Comparison of ENCODE assay signal across 1 cellular context in the genomic region with DNA sequence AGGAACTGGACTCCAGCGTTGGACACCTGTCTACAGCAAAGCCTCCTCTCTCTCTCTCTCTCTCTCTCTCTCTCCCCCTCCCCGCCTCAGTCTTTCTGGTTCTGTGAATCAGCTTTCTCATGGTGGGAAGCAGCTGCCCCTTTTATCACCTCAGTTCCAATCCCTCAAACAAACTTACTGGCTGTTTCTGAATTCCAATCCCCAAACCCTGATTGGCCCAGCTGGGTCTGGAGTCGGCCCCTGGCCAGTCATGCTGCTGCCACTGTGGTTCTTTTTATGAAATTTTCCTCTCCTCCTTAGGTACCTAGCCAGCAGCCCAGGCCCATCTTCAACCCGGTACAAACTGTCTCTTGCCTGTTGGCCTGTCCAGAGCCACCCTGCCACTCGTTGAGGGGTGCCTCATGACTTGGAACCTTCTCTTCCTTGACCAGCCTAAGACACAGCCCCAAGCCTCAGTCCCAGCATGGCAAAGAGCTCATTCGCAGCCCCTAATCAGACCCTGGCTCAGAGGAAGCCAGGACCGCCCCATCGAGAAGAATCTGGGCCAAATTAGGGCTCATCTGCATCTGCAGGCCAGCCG.
TF ChIP-seq lines count a peak whose summit lies in the region.

No MANE protein-coding gene starts in this region.

TF ChIP-seq in A549, 52 proteins besides CTCF, POLR2A, EP300 and RAD21 (continued from another document):
- TF ChIP-seq TP53 (CRISPR knock-in tag; IDR thresholded peaks at IDR 0.05): no peak
- no peak for TF ChIP-seq CHD4 (IDR thresholded peaks at IDR 0.05; ENCODE audit: borderline replicate concordance)
- no peak for TF ChIP-seq NPAS2 (CRISPR knock-in tag; IDR thresholded peaks at IDR 0.05; ENCODE audit: borderline replicate concordance)
- TF ChIP-seq RARB (CRISPR knock-in tag; IDR thresholded peaks at IDR 0.05): no peak
- no peak for TF ChIP-seq NFE2L2 (conservative IDR thresholded peaks at IDR 0.05; ENCODE audit: low read length)
- no peak for TF ChIP-seq HDAC2 (IDR thresholded peaks at IDR 0.05)
- no peak for TF ChIP-seq CHD2 (IDR thresholded peaks at IDR 0.05; ENCODE audit: low read length, partially characterized antibody)
- TF ChIP-seq, protein P1, sequence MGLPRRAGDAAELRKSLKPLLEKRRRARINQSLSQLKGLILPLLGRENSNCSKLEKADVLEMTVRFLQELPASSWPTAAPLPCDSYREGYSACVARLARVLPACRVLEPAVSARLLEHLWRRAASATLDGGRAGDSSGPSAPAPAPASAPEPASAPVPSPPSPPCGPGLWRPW (IDR thresholded peaks at IDR 0.05): no peak
- no peak for TF ChIP-seq FOSB (CRISPR knock-in tag; IDR thresholded peaks at IDR 0.05)
- no peak for TF ChIP-seq FOXS1 (CRISPR knock-in tag; IDR thresholded peaks at IDR 0.05)
- no peak for TF ChIP-seq PHF8 (IDR thresholded peaks at IDR 0.05; ENCODE audit: borderline replicate concordance, low read depth)
- no peak for TF ChIP-seq MAFK (IDR thresholded peaks at IDR 0.05; ENCODE audit: partially characterized antibody)
- no peak for TF ChIP-seq KDM5A (IDR thresholded peaks at IDR 0.05)
- TF ChIP-seq MAZ (IDR thresholded peaks at IDR 0.05; ENCODE audit: borderline replicate concordance, low read depth, low read length): no peak
TF ChIP-seq in A549: peak in this region for 0.
